Comparison of ENCODE assay signal across 27 cellular contexts in the genomic region with DNA sequence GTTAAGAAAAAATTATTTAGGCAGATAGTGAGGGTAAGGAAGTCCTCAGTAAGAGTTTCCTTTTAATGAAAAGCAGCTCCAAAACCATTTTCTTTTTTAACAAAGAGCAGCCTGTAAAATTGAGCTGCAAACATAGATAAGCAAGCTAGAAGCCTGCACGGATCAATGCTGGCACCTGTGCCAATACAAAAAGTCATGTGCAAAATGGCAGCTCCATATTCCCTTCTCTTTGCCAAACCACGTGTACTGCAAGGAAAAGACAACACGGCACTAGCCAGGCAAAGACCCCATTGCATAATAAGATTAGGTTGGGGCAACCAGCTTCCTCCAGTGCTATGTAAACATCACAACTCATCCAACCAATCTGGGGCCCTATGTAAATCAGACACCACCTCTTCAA.
"Had no signal": no experiment of that assay in that cellular context is flagged by ENCODE, and none has a peak within 500 bp of the region (broad histone marks: within the 10 kb centered on the region; RNA-seq: fewer than 3 reads in every experiment).

No MANE protein-coding gene starts in this region.

- H3K4me1 Mint-ChIP-seq: activated CD4-positive, alpha-beta T cell treated with anti-CD3 and anti-CD28 coated beads for 36 hours; activated CD4-positive, alpha-beta T cell treated with anti-CD3 and anti-CD28 coated beads, Interleukin-2, amount 10 ng/mL, durations not matched to agents 7 days and 5 days had no signal

- H3K27me3 Mint-ChIP-seq: activated CD4-positive, alpha-beta T cell treated with anti-CD3 and anti-CD28 coated beads for 36 hours; activated CD4-positive, alpha-beta T cell treated with anti-CD3 and anti-CD28 coated beads, Interleukin-2, amount 10 ng/mL, durations not matched to agents 7 days and 5 days had no signal

- H3K4me3 Mint-ChIP-seq: activated CD4-positive, alpha-beta T cell treated with anti-CD3 and anti-CD28 coated beads for 36 hours; activated CD4-positive, alpha-beta T cell treated with anti-CD3 and anti-CD28 coated beads, Interleukin-2, amount 10 ng/mL, durations not matched to agents 7 days and 5 days; activated CD8-positive, alpha-beta T cell treated with anti-CD3 and anti-CD28 coated beads, Interleukin-2, amount 10 ng/mL, durations not matched to agents 7 days and 5 days; activated naive CD4-positive, alpha-beta T cell treated with anti-CD3 and anti-CD28 coated beads for 36 hours; activated T-cell treated with anti-CD3 and anti-CD28 coated beads, Interleukin-2, amount 50 U/mL, for 4 hours; activated T-helper 1 cell treated with anti-CD3 and anti-CD28 coated beads, Interleukin-12 subunit alpha, Interleukin-12 subunit beta, Interleukin-2, Interleukin-4 antibody, amounts not matched to agents 30 ng/mL and 10 ng/mL and 1 ng/mL, durations not matched to agents 14 hours and 24 hours and 36 hours; WTC11 had no signal

- H3K36me3 ChIP-seq: adrenal gland, breast epithelium, SJCRH30 had no signal

- H3K4me1 ChIP-seq: adrenal gland, body of pancreas, breast epithelium, SJCRH30 had no signal

- H3K36me3 Mint-ChIP-seq: activated naive CD4-positive, alpha-beta T cell treated with anti-CD3 and anti-CD28 coated beads, Interleukin-2, amount 50 U/mL, for 72 hours; WTC11 had no signal

- H3K9me3 Mint-ChIP-seq: activated naive CD4-positive, alpha-beta T cell treated with anti-CD3 and anti-CD28 coated beads for 36 hours; activated T-helper 1 cell treated with anti-CD3 and anti-CD28 coated beads, Interleukin-12 subunit alpha, Interleukin-12 subunit beta, Interleukin-2, Interleukin-4 antibody, amounts not matched to agents 30 ng/mL and 10 ng/mL and 1 ng/mL, durations not matched to agents 14 hours and 24 hours and 36 hours had no signal

- H3K27ac Mint-ChIP-seq: activated CD4-positive, alpha-beta T cell treated with anti-CD3 and anti-CD28 coated beads for 36 hours; activated CD4-positive, alpha-beta T cell treated with anti-CD3 and anti-CD28 coated beads, Interleukin-2, amount 10 ng/mL, durations not matched to agents 7 days and 5 days; activated CD8-positive, alpha-beta T cell treated with anti-CD3 and anti-CD28 coated beads, Interleukin-2, amount 10 ng/mL, durations not matched to agents 7 days and 5 days; activated naive CD4-positive, alpha-beta T cell treated with anti-CD3 and anti-CD28 coated beads for 36 hours; activated naive CD4-positive, alpha-beta T cell treated with anti-CD3 and anti-CD28 coated beads, Interleukin-2, amount 50 U/mL, for 72 hours; activated T-helper 1 cell treated with anti-CD3 and anti-CD28 coated beads, Interleukin-12 subunit alpha, Interleukin-12 subunit beta, Interleukin-2, Interleukin-4 antibody, amounts not matched to agents 30 ng/mL and 10 ng/mL and 1 ng/mL, durations not matched to agents 14 hours and 24 hours and 36 hours; WTC11 had no signal

- ATAC-seq: activated CD4-positive, alpha-beta T cell treated with anti-CD3 and anti-CD28 coated beads for 36 hours; activated CD4-positive, CD25-positive, alpha-beta regulatory T cell treated with anti-CD3 and anti-CD28 coated beads, Interleukin-2, amount 50 U/mL, for 24 hours; activated CD8-positive, alpha-beta T cell treated with anti-CD3 and anti-CD28 coated beads, Interleukin-2, amount 10 ng/mL, durations not matched to agents 7 days and 5 days; activated naive CD4-positive, alpha-beta T cell treated with anti-CD3 and anti-CD28 coated beads, Interleukin-2, amount 50 U/mL, for 72 hours; activated T-cell treated with anti-CD3 and anti-CD28 coated beads, Interleukin-2, amount 50 U/mL, for 4 hours; body of pancreas; Panc1; WTC11 had no signal

- H3K4me3 ChIP-seq: adrenal gland, body of pancreas, breast epithelium, SJCRH30, SK-N-MC had no signal

- DNase-seq: activated CD4-positive, alpha-beta T cell treated with anti-CD3 and anti-CD28 coated beads for 36 hours; activated CD4-positive, alpha-beta T cell treated with anti-CD3 and anti-CD28 coated beads, Interleukin-2, amount 10 ng/mL, durations not matched to agents 7 days and 5 days; activated CD4-positive, alpha-beta T cell treated with anti-CD3 and anti-CD28 coated beads, Interleukin-2, amount 50 U/mL, for 48 hours; activated CD8-positive, alpha-beta T cell treated with anti-CD3 and anti-CD28 coated beads, Interleukin-2, amount 10 ng/mL, durations not matched to agents 7 days and 5 days; activated gamma-delta T cell treated with Interleukin-2 at 50 U/mL for 16 hours; activated naive CD4-positive, alpha-beta T cell treated with anti-CD3 and anti-CD28 coated beads for 36 hours; activated T-cell treated with anti-CD3 and anti-CD28 coated beads, Interleukin-2, amount 50 U/mL, for 4 hours; adrenal gland; NCI-H1048; NCI-H1105 treated with DMSO at 0.1 percent for 48 hours; NCI-H1436; NCI-H1694; NCI-H1930; NCI-H2081 treated with DMSO at 0.1 percent for 48 hours; NCI-H345; NCI-H524 treated with DMSO at 0.1 percent for 48 hours; SHP77; SJCRH30; T1000 had no signal

- H3K9me3 ChIP-seq: adrenal gland, body of pancreas, breast epithelium, SJCRH30 had no signal

- H3K27me3 ChIP-seq: adrenal gland, body of pancreas, breast epithelium, SJCRH30 had no signal

- H3K27ac ChIP-seq: adrenal gland, body of pancreas, breast epithelium, SJCRH30, SK-N-MC had no signal
